1 cellular context compared by ENCODE assay signal in genomic region chr6:2859325-2859700, GRCh38.
TF ChIP-seq lines count a peak whose summit lies in the region.

No MANE protein-coding gene starts in this region.

TF ChIP-seq in SK-N-SH, 30 proteins besides CTCF, POLR2A, EP300 and RAD21 (continued from another document):
- no peak for TF ChIP-seq REST (IDR thresholded peaks at IDR 0.05; ENCODE audit: low read depth, low read length)
- TF ChIP-seq RXRA (IDR thresholded peaks at IDR 0.05; ENCODE audit: borderline replicate concordance, low read depth) = no peak
- TF ChIP-seq USF1 (IDR thresholded peaks at IDR 0.05; ENCODE audit: borderline replicate concordance, low read depth) = no peak
- TF ChIP-seq USF2 (IDR thresholded peaks at IDR 0.05; ENCODE audit: borderline replicate concordance, low read depth, low read length) = no peak
- TF ChIP-seq NRF1 (IDR thresholded peaks at IDR 0.05; ENCODE audit: low read depth, low read length) = no peak
- TF ChIP-seq EZH2phosphoT487 (IDR thresholded peaks at IDR 0.05; ENCODE audit: borderline replicate concordance, low read depth) = no peak
- TF ChIP-seq RCOR1 (IDR thresholded peaks at IDR 0.05; ENCODE audit: low read length) = no peak
- TF ChIP-seq MAX (IDR thresholded peaks at IDR 0.05; ENCODE audit: low read depth) = no peak
- no peak for TF ChIP-seq IRF3 (IDR thresholded peaks at IDR 0.05; ENCODE audit: low read depth, low read length)
- no peak for TF ChIP-seq CHD2 (IDR thresholded peaks at IDR 0.05; ENCODE audit: low read length, partially characterized antibody)
- no peak for TF ChIP-seq TEAD4 (IDR thresholded peaks at IDR 0.05; ENCODE audit: borderline replicate concordance, insufficient read depth)
- TF ChIP-seq JUND (IDR thresholded peaks at IDR 0.05) = no peak
- TF ChIP-seq SIN3A (IDR thresholded peaks at IDR 0.05; ENCODE audit: borderline replicate concordance, low read depth, low read length) = no peak
- TF ChIP-seq ELF1 (IDR thresholded peaks at IDR 0.05) = no peak
